ENCODE assay signal across 21 cellular contexts in the genomic region with DNA sequence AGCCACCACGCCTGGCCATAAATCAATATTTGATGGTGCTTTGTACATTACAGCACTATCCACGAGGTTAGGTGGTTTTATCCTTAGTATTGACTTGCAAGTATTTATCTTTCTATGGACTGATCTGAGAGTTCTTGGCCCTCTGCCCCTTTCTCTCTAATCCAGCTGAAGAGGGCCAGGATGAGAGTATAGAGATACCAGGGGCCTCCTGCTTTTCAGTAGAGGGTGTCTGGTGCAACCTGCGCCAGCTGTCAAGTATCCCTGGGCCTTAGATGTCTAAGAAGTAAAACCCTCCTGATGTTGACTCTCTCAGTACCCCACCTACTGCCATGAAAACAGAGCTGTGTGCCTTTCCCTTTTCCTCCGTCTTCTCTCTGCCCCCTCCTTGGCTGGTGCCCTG.
DNase-seq lines count a peak whose midpoint lies in the region; ATAC-seq, FAIRE-seq and TF ChIP-seq lines count a peak whose summit lies in the region.
"Had no signal": no experiment of that assay in that cellular context is flagged by ENCODE, and none has a peak within 500 bp of the region (broad histone marks: within the 10 kb centered on the region; RNA-seq: fewer than 3 reads in every experiment).

No MANE protein-coding gene starts in this region.

- peaks cover 3% of the 10 kb centered on the region for H3K27me3 Mint-ChIP-seq in mesothelial cell of epicardium (ENCODE audit: low read depth)
- no peaks in the 10 kb centered on the region for H3K27me3 Mint-ChIP-seq in activated CD8-positive, alpha-beta T cell treated with anti-CD3 and anti-CD28 coated beads, Interleukin-2, amount 10 ng/mL, durations not matched to agents 7 days and 5 days (ENCODE audit: low read depth)
- H3K27me3 Mint-ChIP-seq: CD4-positive, alpha-beta T cell had no signal

- H3K4me3 Mint-ChIP-seq in mesothelial cell of epicardium: no peak overlapping the region
- no peak overlapping the region for H3K4me3 Mint-ChIP-seq in activated CD8-positive, alpha-beta T cell treated with anti-CD3 and anti-CD28 coated beads, Interleukin-2, amount 10 ng/mL, durations not matched to agents 7 days and 5 days
- H3K4me3 Mint-ChIP-seq: CD4-positive, alpha-beta T cell; HFFc6 had no signal

- no peak overlapping the region for H3K4me2 ChIP-seq in Karpas-422 (ENCODE audit: low read depth, low read length, poor library complexity, severe bottlenecking)

- peaks cover 55% of the 10 kb centered on the region for H3K4me1 ChIP-seq in BE2C
- H3K4me1 ChIP-seq in Karpas-422 (ENCODE audit: low read length): no peaks in the 10 kb centered on the region

- no peak overlapping the region for H2AFZ ChIP-seq in Karpas-422 (ENCODE audit: low read length)

- CTCF ChIA-PET in activated CD8-positive, alpha-beta T cell treated with anti-CD3 and anti-CD28 coated beads, Interleukin-2, amount 10 ng/mL, durations not matched to agents 7 days and 5 days (lab: Charles Lee): interaction anchor here (0.9 to 1.2 kb wide), 2 partner anchors 8 to 160 kb away, joined by 3 read pairs; no protein-coding TSS in a partner anchor

- H3K4me1 Mint-ChIP-seq in mesothelial cell of epicardium: peaks cover 39% of the 10 kb centered on the region
- H3K4me1 Mint-ChIP-seq in activated CD8-positive, alpha-beta T cell treated with anti-CD3 and anti-CD28 coated beads, Interleukin-2, amount 10 ng/mL, durations not matched to agents 7 days and 5 days (ENCODE audit: low read depth): no peaks in the 10 kb centered on the region

- H3K4me3 ChIP-seq in BE2C (ENCODE audit: low read depth, low read length) (no peak overlapping the region), Karpas-422 (ENCODE audit: low read length) (no peak overlapping the region)

- H3K36me3 Mint-ChIP-seq in mesothelial cell of epicardium: no peaks in the 10 kb centered on the region
- no peaks in the 10 kb centered on the region for H3K36me3 Mint-ChIP-seq in activated CD8-positive, alpha-beta T cell treated with anti-CD3 and anti-CD28 coated beads, Interleukin-2, amount 10 ng/mL, durations not matched to agents 7 days and 5 days (ENCODE audit: low read depth)

- no peak for TF ChIP-seq POLR2A in GM12892 (IDR thresholded peaks at IDR 0.05; ENCODE audit: low read depth, low read length)

- TF ChIP-seq CTCF in BE2C (IDR thresholded peaks at IDR 0.05; ENCODE audit: low read depth, low read length): no peak
- no peak for TF ChIP-seq CTCF in mesothelial cell of epicardium (IDR thresholded peaks at IDR 0.05; ENCODE audit: unreplicated experiment)

- H3K79me2 ChIP-seq in Karpas-422 (ENCODE audit: low read length): no peaks in the 10 kb centered on the region

- DNase-seq in BE2C (peak; percentile 47), Karpas-422 (peak; percentile 5), NCI-H82 treated with DMSO at 0.1 percent for 48 hours (lab: John Stamatoyannopoulos, UW; ENCODE audit: unreplicated experiment) (peak; percentile 62), mesothelial cell of epicardium (ENCODE audit: low spot score in 2 of 2, unreplicated experiment in 2 of 2) (no peak), GM12892 (ENCODE audit: insufficient read length) (no peak)
- no peak for DNase-seq in activated CD8-positive, alpha-beta T cell treated with anti-CD3 and anti-CD28 coated beads, Interleukin-2, amount 10 ng/mL, durations not matched to agents 7 days and 5 days
- DNase-seq: ACHN; Caco-2; CD4-positive, alpha-beta T cell; GOT3; H7; HFFc6 had no signal

- 0 out of 2 replicates have a peak, but pooled peaks cover 3% of the 10 kb centered on the region for H4K20me1 ChIP-seq in Karpas-422 (ENCODE audit: insufficient read depth, low read depth, low read length)

- no peak for ATAC-seq in activated CD8-positive, alpha-beta T cell treated with anti-CD3 and anti-CD28 coated beads, Interleukin-2, amount 10 ng/mL, durations not matched to agents 7 days and 5 days
- ATAC-seq in GM21515 (IDR thresholded peaks at IDR 0.05; ENCODE audit: unreplicated experiment) (no peak), HG03139 (IDR thresholded peaks at IDR 0.05; ENCODE audit: unreplicated experiment) (no peak)
- ATAC-seq: HCT116 had no signal

- H3K27ac ChIP-seq in Karpas-422 (ENCODE audit: low read length): no peak overlapping the region
- H3K27ac ChIP-seq: C4-2B had no signal

- no peaks in the 10 kb centered on the region for H3K9me2 ChIP-seq in Karpas-422 (replicated peaks; ENCODE audit: insufficient read depth, low read length)

- H3K36me3 ChIP-seq in BE2C (no peaks in the 10 kb centered on the region), Karpas-422 (ENCODE audit: insufficient read depth, low read length) (no peaks in the 10 kb centered on the region)

- POLR2A ChIA-PET in activated CD8-positive, alpha-beta T cell treated with anti-CD3 and anti-CD28 coated beads, Interleukin-2, amount 10 ng/mL, durations not matched to agents 7 days and 5 days (lab: Charles Lee): no interaction called here

- H3K9me3 ChIP-seq in BE2C (no peaks in the 10 kb centered on the region), Karpas-422 (ENCODE audit: low read length) (no peaks in the 10 kb centered on the region)
- H3K9me3 ChIP-seq: Caco-2 had no signal

- FAIRE-seq in GM12892 (lab: Jason Lieb, UNC): no peak
- FAIRE-seq: A204.1, D721Med, G401.6, GM12891, GM18507 had no signal

- no peaks in the 10 kb centered on the region for H3K27me3 ChIP-seq in BE2C
- H3K27me3 ChIP-seq in Karpas-422 (ENCODE audit: low read length): no peaks in the 10 kb centered on the region

- no peak overlapping the region for H3K9ac ChIP-seq in Karpas-422 (ENCODE audit: low read length)

- H3K27ac Mint-ChIP-seq in mesothelial cell of epicardium: peak overlapping the region; percentile 35
- H3K27ac Mint-ChIP-seq in activated CD8-positive, alpha-beta T cell treated with anti-CD3 and anti-CD28 coated beads, Interleukin-2, amount 10 ng/mL, durations not matched to agents 7 days and 5 days: no peak overlapping the region
- H3K27ac Mint-ChIP-seq: CD4-positive, alpha-beta T cell; HFFc6 had no signal

- no peaks in the 10 kb centered on the region for H3K9me3 Mint-ChIP-seq in mesothelial cell of epicardium
- no peaks in the 10 kb centered on the region for H3K9me3 Mint-ChIP-seq in activated CD8-positive, alpha-beta T cell treated with anti-CD3 and anti-CD28 coated beads, Interleukin-2, amount 10 ng/mL, durations not matched to agents 7 days and 5 days (ENCODE audit: insufficient read depth)
- H3K9me3 Mint-ChIP-seq: CD4-positive, alpha-beta T cell had no signal

Comparison
In these comparisons a context has a peak if more than half of its experiments do, and no peak if none do; other contexts are left out.
1. DNase-seq: peak in BE2C (single experiment), Karpas-422 (single experiment) and NCI-H82 treated with DMSO at 0.1 percent for 48 hours (single experiment); none in mesothelial cell of epicardium (0 of 2), activated CD8-positive, alpha-beta T cell treated with anti-CD3 and anti-CD28 coated beads, Interleukin-2, amount 10 ng/mL, durations not matched to agents 7 days and 5 days (single experiment) and GM12892 (single experiment).